Comparison of ENCODE assay signal across 8 cellular contexts in the genomic region with DNA sequence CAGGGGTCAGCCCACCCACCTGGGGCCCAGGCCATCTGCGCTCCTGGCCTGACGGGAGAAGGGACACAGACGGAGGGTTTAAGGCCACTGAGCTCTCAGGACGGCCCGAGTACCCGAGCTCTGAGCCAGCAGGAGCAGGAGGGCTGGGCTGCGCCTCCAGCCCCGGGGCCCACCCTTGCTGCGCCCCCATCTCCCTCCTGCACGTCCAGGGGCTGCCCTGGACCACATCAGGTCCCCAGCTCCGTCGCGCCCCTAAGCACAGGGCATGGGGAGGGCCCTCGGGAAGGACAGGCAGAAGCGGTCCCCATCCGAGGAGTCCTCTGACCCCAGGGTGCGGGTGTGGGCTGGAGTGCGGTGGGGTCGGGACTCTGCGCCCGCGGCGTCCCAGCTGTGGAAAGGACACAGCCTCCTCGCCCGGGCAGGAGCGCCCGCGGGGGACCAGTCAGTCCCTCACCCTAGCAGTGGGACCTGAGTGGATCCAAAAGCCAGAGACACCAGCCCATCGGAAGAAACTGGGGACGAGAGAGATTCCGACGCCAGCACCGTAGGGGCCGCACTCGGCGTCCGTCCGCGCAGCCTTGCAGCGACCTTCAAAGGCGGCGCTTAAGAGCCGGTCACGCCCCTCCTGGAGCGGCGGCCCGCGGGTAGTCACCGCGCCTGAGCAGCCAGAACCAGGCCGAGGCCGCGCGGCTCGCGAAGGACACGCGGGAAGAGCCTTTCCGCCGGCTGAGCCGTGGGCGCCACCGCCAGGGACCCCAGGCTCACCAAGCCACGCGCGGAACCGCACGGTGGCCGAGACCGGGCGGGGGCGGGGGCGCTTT. TPM values are rescaled to one million over a fixed set of nuclear protein-coding genes. Genes with fewer than 3 reads are reported as not detected.
A peak's percentile ranks its signal among the peaks of the same experiment; 100 is the strongest.
DNase-seq lines count a peak whose midpoint lies in the region; ATAC-seq and TF ChIP-seq lines count a peak whose summit lies in the region.

No MANE protein-coding gene starts in this region.

- H3K36me3 ChIP-seq in ectodermal cell (ENCODE audit: control insufficient read depth, insufficient read depth, low read length): no peaks in the 10 kb centered on the region

- H3K27ac ChIP-seq in RWPE1 (peak overlapping the region; percentile 99), ectodermal cell (ENCODE audit: insufficient read depth, low read depth, low read length, poor library complexity, severe bottlenecking) (no peak overlapping the region)

- DNase-seq in GM12865 (ENCODE audit: low read depth) (peak; percentile 32), RWPE1 (ENCODE audit: low spot score) (no peak), medulla oblongata (ENCODE audit: extremely low spot score) (peak; percentile 53), HuH-7 (ENCODE audit: low spot score) (no peak), NCI-H526 treated with DMSO at 0.1 percent for 48 hours (lab: John Stamatoyannopoulos, UW) (no peak)
- DNase-seq in stimulated activated CD8-positive, alpha-beta memory T cell treated with anti-CD3 and anti-CD28 coated beads, Interleukin-15, amount 100 ng/mL, for 48 hours (ENCODE audit: low read depth in 2 of 2): peak; percentile 31 to 32

- H3K9me3 ChIP-seq in ectodermal cell (ENCODE audit: control insufficient read depth, low read length): no peaks in the 10 kb centered on the region

- TF ChIP-seq CTCF in GM12865 (IDR thresholded peaks at IDR 0.05; ENCODE audit: insufficient read depth, low read depth, low read length, missing control alignments): no peak
- no peak for TF ChIP-seq CTCF in RWPE1 (conservative IDR thresholded peaks at IDR 0.05; ENCODE audit: low read depth)

- 21 to 23% methylated on average over 73 of the region's 73 CpGs for WGBS in ectodermal cell, 2 experiments

- POLR2A ChIA-PET in RWPE1 (lab: Yijun Ruan, JAX; ENCODE audit: low non-redundant PET): no interaction called here

- H3K27me3 ChIP-seq in ectodermal cell (ENCODE audit: control insufficient read depth, insufficient read depth, low read length, poor library complexity, severe bottlenecking): peaks cover 32% of the 10 kb centered on the region

- ATAC-seq in HG03095 (IDR thresholded peaks at IDR 0.05; ENCODE audit: unreplicated experiment): no peak

- H3K4me1 ChIP-seq in ectodermal cell (ENCODE audit: control insufficient read depth, insufficient read depth, low read length): peaks cover 4% of the 10 kb centered on the region

- CTCF ChIA-PET in RWPE1 (lab: Yijun Ruan, JAX): interaction anchor here (1.1 kb wide), 1 partner anchor 50 kb away, joined by 3 read pairs; no protein-coding TSS in a partner anchor

- H3K4me3 ChIP-seq in GM12865 (ENCODE audit: low read depth, low read length): no peak overlapping the region
- H3K4me3 ChIP-seq in ectodermal cell (ENCODE audit: insufficient read depth, low read depth, low read length): peak overlapping the region; percentile 23

RNA-seq across cellular contexts. Expression of gene CAMK2B, which starts 15.9 kb away (rescaled TPM):
- 0.59 TPM for polyA plus RNA-seq in ectodermal cell (2013, experiment 1 of 4)
- polyA plus RNA-seq in ectodermal cell (2013, experiment 2 of 4): 0.44 TPM
- polyA plus RNA-seq in ectodermal cell (2013, experiment 3 of 4): 0.43 TPM
- 0.41 TPM for polyA plus RNA-seq in ectodermal cell (2013, experiment 4 of 4)

Comparison
In these comparisons a context has a peak if more than half of its experiments do, and no peak if none do; other contexts are left out.
1. DNase-seq: peak in GM12865 (single experiment), medulla oblongata (single experiment) and stimulated activated CD8-positive, alpha-beta memory T cell treated with anti-CD3 and anti-CD28 coated beads, Interleukin-15, amount 100 ng/mL, for 48 hours (2 of 2); none in RWPE1 (single experiment), HuH-7 (single experiment) and NCI-H526 treated with DMSO at 0.1 percent for 48 hours (single experiment).